10 cellular contexts compared by ENCODE assay signal in the genomic region with DNA sequence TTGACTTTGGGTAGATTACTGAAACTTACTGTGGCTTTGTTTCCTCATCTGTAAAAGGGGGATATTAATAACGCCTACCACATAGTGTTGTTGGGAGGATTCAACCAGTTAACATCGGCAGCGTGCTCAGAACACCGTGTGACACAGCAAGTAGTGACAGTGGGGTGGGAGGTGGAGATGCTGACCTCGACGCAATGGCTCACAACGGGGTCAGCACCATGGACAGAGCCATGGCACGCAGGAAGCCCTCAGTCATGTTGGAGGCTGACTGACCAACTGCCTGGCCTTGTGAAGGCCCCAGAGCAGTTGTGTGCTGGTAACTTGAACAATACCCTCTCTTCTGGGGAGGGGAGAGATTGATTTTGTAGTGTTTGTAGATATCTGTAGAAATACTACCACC.
DNase-seq lines count a peak whose midpoint lies in the region; ATAC-seq and TF ChIP-seq lines count a peak whose summit lies in the region.
"Had no signal": no experiment of that assay in that cellular context is flagged by ENCODE, and none has a peak within 500 bp of the region (broad histone marks: within the 10 kb centered on the region; RNA-seq: fewer than 3 reads in every experiment).

No MANE protein-coding gene starts in this region.

- H3K9me3 ChIP-seq in OCI-LY7 (ENCODE audit: low read length) (no peaks in the 10 kb centered on the region), colonic mucosa (no peaks in the 10 kb centered on the region), neural progenitor cell (ENCODE audit: low read depth) (no peaks in the 10 kb centered on the region)

- H3K27ac ChIP-seq in OCI-LY7 (ENCODE audit: low read depth, low read length, poor library complexity, severe bottlenecking) = no peak overlapping the region
- no peak overlapping the region for H3K27ac ChIP-seq in colonic mucosa
- no peak overlapping the region for H3K27ac ChIP-seq in neural progenitor cell

- peaks cover 3% of the 10 kb centered on the region for H3F3A ChIP-seq in neural progenitor cell (ENCODE audit: low read depth)

- no peak overlapping the region for H3K4me3 Mint-ChIP-seq in neural progenitor cell

- H3K4me1 ChIP-seq in OCI-LY7 (ENCODE audit: insufficient read depth, low read length, poor library complexity, severe bottlenecking) (no peaks in the 10 kb centered on the region), colonic mucosa (no peaks in the 10 kb centered on the region), neural progenitor cell (peaks cover 13% of the 10 kb centered on the region)

- intact Hi-C loops in OCI-LY7 (cut with micrococcal nuclease; ENCODE audit: unreplicated experiment) = no loop called here
- intact Hi-C loops in colonic mucosa (cut with DNase I) = no loop called here

- CTCF ChIA-PET in OCI-LY7 (lab: Charles Lee; ENCODE audit: unreplicated experiment) = no interaction called here

- BruUV-seq in OCI-LY7 (replicated peaks; lab: Mats Ljungman, UMichigan) = no TSS peak

- H3K4me1 Mint-ChIP-seq in neural progenitor cell = peaks cover 21% of the 10 kb centered on the region

- no peak overlapping the region for H3K27ac Mint-ChIP-seq in neural progenitor cell
- H3K27ac Mint-ChIP-seq: activated naive CD4-positive, alpha-beta T cell treated with anti-CD3 and anti-CD28 coated beads, Interleukin-2, amount 50 U/mL, for 72 hours had no signal

- no peaks in the 10 kb centered on the region for H3K79me2 ChIP-seq in OCI-LY7 (ENCODE audit: insufficient read depth, low read depth, low read length)
- H3K79me2 ChIP-seq in neural progenitor cell (ENCODE audit: low read depth) = no peaks in the 10 kb centered on the region

- H3K27me3 ChIP-seq in colonic mucosa (no peaks in the 10 kb centered on the region), neural progenitor cell (peaks cover 21% of the 10 kb centered on the region)

- peak; percentile 42 for DNase-seq in activated CD4-positive, alpha-beta T cell treated with anti-CD3 and anti-CD28 coated beads for 48 hours
- no peak for DNase-seq in activated CD4-positive, alpha-beta T cell treated with anti-CD3 and anti-CD28 coated beads for 1 hour
- DNase-seq in OCI-LY7 (ENCODE audit: low spot score) = peak; percentile 22
- DNase-seq in colonic mucosa = peak; percentile 23
- peak; percentile 85 for DNase-seq in neural progenitor cell (ENCODE audit: low spot score)
- DNase-seq in SK-N-DZ (ENCODE audit: low spot score) = no peak

- H3K4me2 ChIP-seq in OCI-LY7 (ENCODE audit: low read length) (no peak overlapping the region), neural progenitor cell (no peak overlapping the region)
- H3K4me2 ChIP-seq: smooth muscle cell had no signal

- no peaks in the 10 kb centered on the region for H3K36me3 Mint-ChIP-seq in neural progenitor cell
- H3K36me3 Mint-ChIP-seq: activated naive CD4-positive, alpha-beta T cell treated with anti-CD3 and anti-CD28 coated beads, Interleukin-2, amount 50 U/mL, for 72 hours had no signal

- H4K20me1 ChIP-seq in OCI-LY7 (ENCODE audit: insufficient read depth, low read length) (no peaks in the 10 kb centered on the region), neural progenitor cell (ENCODE audit: low read depth) (peaks cover 21% of the 10 kb centered on the region)

- ATAC-seq in HG03521 (IDR thresholded peaks at IDR 0.05; ENCODE audit: unreplicated experiment) = no peak
- no peak for ATAC-seq in HG02885 (IDR thresholded peaks at IDR 0.05; ENCODE audit: poor library complexity, unreplicated experiment)
- ATAC-seq: activated naive CD4-positive, alpha-beta T cell treated with anti-CD3 and anti-CD28 coated beads, Interleukin-2, amount 50 U/mL, for 72 hours had no signal

- TF ChIP-seq CTCF in OCI-LY7 (conservative IDR thresholded peaks at IDR 0.05; ENCODE audit: low read length) = no peak
- TF ChIP-seq CTCF in colonic mucosa (IDR thresholded peaks at IDR 0.05) = no peak
- TF ChIP-seq CTCF in neural progenitor cell (IDR thresholded peaks at IDR 0.05) = no peak

- no peaks in the 10 kb centered on the region for H3K9me2 ChIP-seq in OCI-LY7 (ENCODE audit: insufficient read depth, low read length)

- H2AFZ ChIP-seq in OCI-LY7 (ENCODE audit: low read length) (no peak overlapping the region), neural progenitor cell (replicated peaks) (no peak overlapping the region)

- peaks cover 2% of the 10 kb centered on the region for H3K9me3 Mint-ChIP-seq in neural progenitor cell
- H3K9me3 Mint-ChIP-seq: activated naive CD4-positive, alpha-beta T cell treated with anti-CD3 and anti-CD28 coated beads, Interleukin-2, amount 50 U/mL, for 72 hours had no signal

- H3K27me3 Mint-ChIP-seq in neural progenitor cell (ENCODE audit: insufficient read depth, low read depth) = peaks cover 16% of the 10 kb centered on the region

- H3K9ac ChIP-seq in colonic mucosa (ENCODE audit: low read depth in 2 of 2, low read length in 2 of 2) (no peak overlapping the region), neural progenitor cell (no peak overlapping the region)

- no peak overlapping the region for H3K4me3 ChIP-seq in OCI-LY7 (ENCODE audit: low read depth, low read length, poor library complexity, severe bottlenecking)
- H3K4me3 ChIP-seq in colonic mucosa = no peak overlapping the region
- H3K4me3 ChIP-seq in neural progenitor cell = no peak overlapping the region
- H3K4me3 ChIP-seq: smooth muscle cell had no signal

- POLR2A ChIA-PET in OCI-LY7 (lab: Charles Lee) = no interaction called here

- H3K36me3 ChIP-seq in OCI-LY7 (ENCODE audit: insufficient read depth, low read length) (no peaks in the 10 kb centered on the region), colonic mucosa (no peaks in the 10 kb centered on the region), neural progenitor cell (no peaks in the 10 kb centered on the region)

Comparison
In these comparisons a context has a peak if more than half of its experiments do, and no peak if none do; other contexts are left out.
1. DNase-seq: peak in activated CD4-positive, alpha-beta T cell treated with anti-CD3 and anti-CD28 coated beads for 48 hours (single experiment), OCI-LY7 (single experiment), colonic mucosa (single experiment) and neural progenitor cell (single experiment); none in activated CD4-positive, alpha-beta T cell treated with anti-CD3 and anti-CD28 coated beads for 1 hour (single experiment) and SK-N-DZ (single experiment).